In genomic region chr12:112125250-112125999, GRCh38 we compare ENCODE assay signal across 8 cellular contexts. TPM values are rescaled to one million over a fixed set of nuclear protein-coding genes. Genes with fewer than 3 reads are reported as not detected.
DNase-seq lines count a peak whose midpoint lies in the region; ATAC-seq and TF ChIP-seq lines count a peak whose summit lies in the region.

TSS of gene TRAFD1 (plus strand) at chr12:112125560. CDS start at chr12:112130523, 4,963 bp downstream.

- H3K9me3 ChIP-seq in left lung: no peaks in the 10 kb centered on the region

- TF ChIP-seq CTCF in C4-2B (conservative IDR thresholded peaks at IDR 0.05) (no peak), left lung (IDR thresholded peaks at IDR 0.05) (no peak)

- H3K27me3 ChIP-seq in left lung: no peaks in the 10 kb centered on the region

- DNase-seq in NCI-H774 (lab: John Stamatoyannopoulos, UW) (peak; percentile 98), dermis blood vessel endothelial cell (peak; percentile 98), left lung (peak; percentile 94 to 97)
- peak; percentile 97 to 98 for DNase-seq in activated CD4-positive, alpha-beta T cell treated with anti-CD3 and anti-CD28 coated beads, Interleukin-2, amount 50 U/mL, for 4 hours
- peak; percentile 98 to 99 for DNase-seq in stimulated activated CD4-positive, alpha-beta T cell treated with anti-CD3 and anti-CD28 coated beads, Interleukin-2, amount 100 ng/mL, for 48 hours

- no peaks in the 10 kb centered on the region for H3K36me3 ChIP-seq in left lung

- peak within 1 kb of the TSS; percentile 92 to 97 for H3K4me3 ChIP-seq in left lung

- ATAC-seq in GM19395 (IDR thresholded peaks at IDR 0.05; ENCODE audit: unreplicated experiment) (peak; percentile 96), HG03565 (IDR thresholded peaks at IDR 0.05; ENCODE audit: unreplicated experiment) (peak; percentile 91), left lung (peak; percentile 98)

- H3K27ac ChIP-seq in C4-2B (peak within 1 kb of the TSS; percentile 72), left lung (peak within 1 kb of the TSS; percentile 93 to 95)

- H3K4me1 ChIP-seq in left lung: peaks cover 27 to 63% of the 10 kb centered on the region in 2 donors

- intact Hi-C loops in left lung (cut with DNase I): no loop called here

RNA-seq across cellular contexts. Expression of gene TRAFD1, which starts in this region (rescaled TPM):
- total RNA-seq in dermis blood vessel endothelial cell (37.9 and 43.2 TPM in 2 replicates), left lung (10 to 100 TPM; 40.1 to 46.1 TPM)

Comparison
In these comparisons a context has a peak if more than half of its experiments do, and no peak if none do; other contexts are left out.
1. Peak in every context shown above with its lines: DNase-seq, ATAC-seq, H3K4me3 ChIP-seq and H3K27ac ChIP-seq.